8 cellular contexts compared by ENCODE assay signal in genomic region chr15:20194591-20195198, GRCh38.
A peak's percentile ranks its signal among the peaks of the same experiment; 100 is the strongest.
DNase-seq lines count a peak whose midpoint lies in the region; ATAC-seq, FAIRE-seq and TF ChIP-seq lines count a peak whose summit lies in the region.
"Not testable (repeated sequence)": the region's sequence is repeated elsewhere in the genome, so short reads cannot be mapped to it uniquely, and the experiment has no call there.

No MANE protein-coding gene starts in this region.

- not testable (repeated sequence) for H3K27me3 Mint-ChIP-seq in activated CD8-positive, alpha-beta T cell treated with anti-CD3 and anti-CD28 coated beads for 36 hours; glutamatergic neuron (ENCODE audit: unreplicated experiment)

- POLR2A ChIA-PET in AG04450 (lab: Yijun Ruan, JAX); activated CD8-positive, alpha-beta T cell treated with anti-CD3 and anti-CD28 coated beads for 36 hours (lab: Charles Lee): not testable (repeated sequence)

- not testable (repeated sequence) for H3K4me1 Mint-ChIP-seq in activated CD8-positive, alpha-beta T cell treated with anti-CD3 and anti-CD28 coated beads for 36 hours (ENCODE audit: low read depth); glutamatergic neuron (ENCODE audit: low read depth, unreplicated experiment)

- not testable (repeated sequence) for H3K4me3 Mint-ChIP-seq in activated CD8-positive, alpha-beta T cell treated with anti-CD3 and anti-CD28 coated beads for 36 hours; glutamatergic neuron (ENCODE audit: unreplicated experiment)

- not testable (repeated sequence) for H3K36me3 Mint-ChIP-seq in activated CD8-positive, alpha-beta T cell treated with anti-CD3 and anti-CD28 coated beads for 36 hours (ENCODE audit: low read depth); glutamatergic neuron (ENCODE audit: unreplicated experiment)

- not testable (repeated sequence) for ATAC-seq in activated CD8-positive, alpha-beta T cell treated with anti-CD3 and anti-CD28 coated beads for 36 hours; psoas muscle
- peak; percentile 14 for ATAC-seq in mucosa of descending colon

- not testable (repeated sequence) for H3K4me2 ChIP-seq in DOHH2 (ENCODE audit: low read length); Loucy (ENCODE audit: low read depth, low read length, poor library complexity, severe bottlenecking)

- H3K36me3 ChIP-seq in DOHH2 (ENCODE audit: control insufficient read depth, low read length); Loucy (ENCODE audit: insufficient read depth, low read length); mucosa of descending colon (ENCODE audit: low read depth); psoas muscle (ENCODE audit: insufficient read depth in 1 of 2, low read depth in 1 of 2): not testable (repeated sequence)

- H3K4me3 ChIP-seq in AG04450 (ENCODE audit: low read depth, low read length); DOHH2 (ENCODE audit: low read length); Loucy (ENCODE audit: low read length, poor library complexity, severe bottlenecking); mucosa of descending colon; psoas muscle: not testable (repeated sequence)

- H2AFZ ChIP-seq in Loucy (ENCODE audit: low read length), result not testable (repeated sequence)

- H3K27ac Mint-ChIP-seq in activated CD8-positive, alpha-beta T cell treated with anti-CD3 and anti-CD28 coated beads for 36 hours; glutamatergic neuron (ENCODE audit: unreplicated experiment): not testable (repeated sequence)

- not testable (repeated sequence) for H3K79me2 ChIP-seq in DOHH2 (ENCODE audit: control insufficient read depth, low read length); Loucy (ENCODE audit: insufficient read depth, low read length)

- not testable (repeated sequence) for H3K9me3 Mint-ChIP-seq in activated CD8-positive, alpha-beta T cell treated with anti-CD3 and anti-CD28 coated beads for 36 hours; glutamatergic neuron (ENCODE audit: unreplicated experiment)

- not testable (repeated sequence) for H3K9me3 ChIP-seq in AG04450 (ENCODE audit: control insufficient read depth, insufficient read depth, low read length); DOHH2 (ENCODE audit: control insufficient read depth, insufficient read depth, low read length); Loucy (ENCODE audit: insufficient read depth, low read depth, low read length); psoas muscle
- peaks cover 28% of the 10 kb centered on the region for H3K9me3 ChIP-seq in mucosa of descending colon

- TF ChIP-seq CTCF in AG04450 (IDR thresholded peaks at IDR 0.05; ENCODE audit: low read depth, low read length) (0 out of 2 replicates have a peak, but pooled peaks have one; percentile 7), DOHH2 (IDR thresholded peaks at IDR 0.05; ENCODE audit: low read depth, low read length, poor library complexity, severe bottlenecking) (peak; percentile 40), Loucy (conservative IDR thresholded peaks at IDR 0.05; ENCODE audit: low read length) (peak; percentile 46), glutamatergic neuron (IDR thresholded peaks at IDR 0.05; ENCODE audit: partially characterized antibody, unreplicated experiment) (peak; percentile 78), mucosa of descending colon (IDR thresholded peaks at IDR 0.05) (peak; percentile 14), psoas muscle (IDR thresholded peaks at IDR 0.05) (peak; percentile 14)
- peak; percentile 80 for TF ChIP-seq CTCF in activated CD8-positive, alpha-beta T cell treated with anti-CD3 and anti-CD28 coated beads for 36 hours (IDR thresholded peaks at IDR 0.05)

- H4K20me1 ChIP-seq in DOHH2 (ENCODE audit: control insufficient read depth, insufficient read depth, low read depth, low read length); Loucy (ENCODE audit: insufficient read depth, low read length, poor library complexity, severe bottlenecking): not testable (repeated sequence)

- not testable (repeated sequence) for H3K4me1 ChIP-seq in DOHH2 (ENCODE audit: control insufficient read depth, low read length); Loucy (ENCODE audit: insufficient read depth, low read length, poor library complexity, severe bottlenecking); mucosa of descending colon (ENCODE audit: low read depth); psoas muscle

- not testable (repeated sequence) for H3K9ac ChIP-seq in Loucy (ENCODE audit: low read depth, low read length, poor library complexity, severe bottlenecking)

- H3K27me3 ChIP-seq in AG04450 (ENCODE audit: control insufficient read depth, insufficient read depth, low read length); DOHH2 (ENCODE audit: control insufficient read depth, low read length); Loucy (ENCODE audit: insufficient read depth, low read length, poor library complexity, severe bottlenecking); psoas muscle (ENCODE audit: insufficient read depth in 3 of 3, low read length in 2 of 3): not testable (repeated sequence)

- DNase-seq in AG04450 (ENCODE audit: low read depth, low spot score); RCC 7860 (ENCODE audit: low spot score); activated CD8-positive, alpha-beta T cell treated with anti-CD3 and anti-CD28 coated beads for 36 hours; glutamatergic neuron; mucosa of descending colon; psoas muscle: not testable (repeated sequence)

- 65 to 71% (median 71%) methylated on average over 4 of the region's 4 CpGs for WGBS in psoas muscle, 3 donors

- H3K27ac ChIP-seq in AG04450 (ENCODE audit: low read depth, low read length); DOHH2 (ENCODE audit: low read depth, low read length); psoas muscle: not testable (repeated sequence)

- not testable (repeated sequence) for H3K9me2 ChIP-seq in DOHH2 (replicated peaks; ENCODE audit: control insufficient read depth, low read length); Loucy (replicated peaks; ENCODE audit: low read depth, low read length)

- FAIRE-seq in RCC 7860 (lab: Jason Lieb, UNC), result peak; percentile 69

- not testable (repeated sequence) for H3F3A ChIP-seq in DOHH2 (ENCODE audit: control insufficient read depth, insufficient read depth); Loucy (ENCODE audit: low read depth)

- intact Hi-C loops in activated CD8-positive, alpha-beta T cell treated with anti-CD3 and anti-CD28 coated beads for 36 hours (cut with micrococcal nuclease); mucosa of descending colon (cut with DNase I, micrococcal nuclease); psoas muscle (cut with DNase I): not testable (repeated sequence)

- CTCF ChIA-PET in AG04450 (lab: Charles Lee), result interaction anchor here (0.6 kb wide), 1 partner anchor 176 kb away, joined by 3 read pairs; no protein-coding TSS in a partner anchor
- CTCF ChIA-PET in activated CD8-positive, alpha-beta T cell treated with anti-CD3 and anti-CD28 coated beads for 36 hours (lab: Charles Lee), result interaction anchor here (0.6 kb wide), 1 partner anchor 146 kb away, joined by 4 read pairs; no protein-coding TSS in a partner anchor

Comparison
In these comparisons a context has a peak if more than half of its experiments do, and no peak if none do; other contexts are left out.
1. CTCF ChIP-seq: peak in every context shown above with its lines; median percentile 80 in activated CD8-positive, alpha-beta T cell treated with anti-CD3 and anti-CD28 coated beads for 36 hours; 78 in glutamatergic neuron; 46 in Loucy; 40 in DOHH2; 14 in mucosa of descending colon; 14 in psoas muscle; 7 in AG04450.